13 cellular contexts compared by ENCODE assay signal in genomic region chr19:3668331-3669133, GRCh38. TPM values are rescaled to one million over a fixed set of nuclear protein-coding genes. Genes with fewer than 3 reads are reported as not detected.
A peak's percentile ranks its signal among the peaks of the same experiment; 100 is the strongest.
DNase-seq lines count a peak whose midpoint lies in the region; ATAC-seq, FAIRE-seq and TF ChIP-seq lines count a peak whose summit lies in the region.
"Had no signal": no experiment of that assay in that cellular context is flagged by ENCODE, and none has a peak within 500 bp of the region (broad histone marks: within the 10 kb centered on the region; RNA-seq: fewer than 3 reads in every experiment).

No MANE protein-coding gene starts in this region.

- no peak overlapping the region for H3K4me2 ChIP-seq in H1 (ENCODE audit: insufficient read depth in 1 of 2, low read depth in 2 of 2, low read length in 2 of 2)

- no peak for TF ChIP-seq CTCF in H1 (IDR thresholded peaks at IDR 0.05; ENCODE audit: control extremely low read depth in 1 of 3, insufficient read depth in 1 of 3, low read depth in 1 of 3, low read length in 3 of 3)
- no peak for TF ChIP-seq CTCF in thoracic aorta (IDR thresholded peaks at IDR 0.05)

- H3K4me1 ChIP-seq in H1 (replicated peaks in 1 of 4; ENCODE audit: control insufficient read depth in 3 of 4, insufficient read depth in 4 of 4, low read length in 3 of 4) (peaks cover 0 to 21% (median 10%) of the 10 kb centered on the region in 4 experiments; a peak in 5 of 7 replicates), muscle layer of colon (ENCODE audit: insufficient read depth, low read length) (peaks cover 58% of the 10 kb centered on the region), thoracic aorta (ENCODE audit: control insufficient read depth in 1 of 2, low read depth in 2 of 2) (peaks cover 32 to 63% of the 10 kb centered on the region in 2 donors)

- no peak overlapping the region for H3K56ac ChIP-seq in H1 (replicated peaks; ENCODE audit: insufficient read length, low read depth, low read length)

- peaks cover 0 to 7% (median 4%) of the 10 kb centered on the region in 4 experiments; a peak in 1 of 8 replicates for H3K36me3 ChIP-seq in H1 (ENCODE audit: control insufficient read depth in 2 of 4, insufficient read depth in 4 of 4, low read length in 3 of 4)
- peaks cover 34% of the 10 kb centered on the region for H3K36me3 ChIP-seq in muscle layer of colon (ENCODE audit: insufficient read depth, low read length)
- H3K36me3 ChIP-seq in thoracic aorta, result peaks cover 18% of the 10 kb centered on the region

- ATAC-seq in thoracic aorta (ENCODE audit: insufficient number of reproducible peaks, low FRiP score, low read depth) (no peak), HG03342 (IDR thresholded peaks at IDR 0.05; ENCODE audit: unreplicated experiment) (no peak)

- no peak for TF ChIP-seq POLR2A in H1 (IDR thresholded peaks at IDR 0.05; ENCODE audit: control extremely low read depth in 1 of 2, low read depth in 2 of 2, low read length in 2 of 2)

- H3K23me2 ChIP-seq in H1 (ENCODE audit: low read depth, low read length), result peaks cover 2% of the 10 kb centered on the region; the same call in 1 of the 2 replicates

- H3K9ac ChIP-seq in H1 (replicated peaks in 1 of 4; ENCODE audit: extremely low read depth in 1 of 4, low read depth in 3 of 4, low read length in 3 of 4), result no peak overlapping the region
- peak overlapping the region; percentile 84 for H3K9ac ChIP-seq in muscle layer of colon (ENCODE audit: low read length)

- no peak overlapping the region for H3K14ac ChIP-seq in H1 (ENCODE audit: insufficient read length)

- CTCF ChIA-PET in H1 (lab: Charles Lee; ENCODE audit: partially characterized antibody), result interaction anchor here (1.0 to 5.8 kb wide), 8 partner anchors 10 to 82 kb away, joined by 3 to 110 read pairs (median 8); partner anchors contain the start of genes PIP5K1C and TJP3

- H2BK5ac ChIP-seq in H1 (ENCODE audit: low read depth, low read length), result peak overlapping the region; percentile 60; the same call in 1 of the 2 replicates

- H3K23ac ChIP-seq in H1 (ENCODE audit: insufficient read length), result no peak overlapping the region

- no peak overlapping the region for H4K91ac ChIP-seq in H1 (replicated peaks; ENCODE audit: insufficient read length, low read length)

- H3K27ac ChIP-seq in H1 (ENCODE audit: low read depth, low read length) (no peak overlapping the region; the same call in 1 of the 2 replicates), muscle layer of colon (ENCODE audit: low read depth, low read length) (peak overlapping the region; percentile 100), thoracic aorta (peak overlapping the region; percentile 100)
- H3K27ac ChIP-seq: 22Rv1, VCaP had no signal

- TF ChIP-seq EP300 in H1 (IDR thresholded peaks at IDR 0.05; ENCODE audit: borderline replicate concordance in 1 of 2, low read depth in 2 of 2, low read length in 2 of 2), result no peak

- TF ChIP-seq RAD21 in H1 (IDR thresholded peaks at IDR 0.05 in 1 of 2, conservative IDR thresholded peaks at IDR 0.05 in 1 of 2; ENCODE audit: low read depth in 2 of 2, low read length in 2 of 2), result no peak

- H2BK120ac ChIP-seq in H1 (replicated peaks; ENCODE audit: low read depth, low read length), result no peak overlapping the region

- peaks cover 0 to 3% of the 10 kb centered on the region in 2 experiments; a peak in 1 of 4 replicates for H3K79me2 ChIP-seq in H1 (ENCODE audit: control insufficient read depth in 1 of 2, insufficient read depth in 2 of 2, low read length in 2 of 2)

- H4K5ac ChIP-seq in H1 (ENCODE audit: insufficient read length, low read depth, low read length), result no peak overlapping the region

- 87% methylated on average over 27 of the region's 34 CpGs; no CpG with 5 or more reads in 1 of the 2 experiments for WGBS in H1 (ENCODE audit: extremely low coverage in 1 of 2, insufficient coverage in 1 of 2, insufficient read length in 1 of 2, insufficient replicate concordance in 2 of 2, low coverage in 1 of 2, low lambda C conversion rate in 2 of 2, missing lambda C conversion rate in 1 of 2), 2 experiments

- no peak overlapping the region for H2AK5ac ChIP-seq in H1 (ENCODE audit: low read depth, low read length)

- no peak overlapping the region for H2BK15ac ChIP-seq in H1 (ENCODE audit: low read length)

- POLR2A ChIA-PET in H1 (lab: Charles Lee; ENCODE audit: partially characterized antibody), result interaction anchor here (0.7 kb wide), 1 partner anchor 29 kb away, joined by 3 read pairs; no protein-coding TSS in a partner anchor

- DNase-seq in NCI-H2227 (lab: John Stamatoyannopoulos, UW; ENCODE audit: unreplicated experiment), result peak; percentile 31
- no peak for DNase-seq in NCI-H2227 treated with DMSO at 0.1 percent for 48 hours (lab: John Stamatoyannopoulos, UW)
- DNase-seq in H1 (ENCODE audit: low read depth in 1 of 2, low spot score in 2 of 2), result no peak
- no peak for DNase-seq in thoracic aorta (ENCODE audit: low spot score)
- DNase-seq in middle frontal gyrus (ENCODE audit: extremely low spot score, low spot score), result no peak
- no peak for DNase-seq in A172 (ENCODE audit: low spot score)
- DNase-seq: activated T-cell treated with anti-CD3 and anti-CD28 coated beads, Interleukin-2, amount 50 U/mL, for 24 hours; NCI-H2107 had no signal

- no peak overlapping the region for H2AFZ ChIP-seq in H1 (ENCODE audit: low read length)

- no peak overlapping the region for H3K18ac ChIP-seq in H1 (ENCODE audit: extremely low read depth, low read length)

- H4K20me1 ChIP-seq in H1 (replicated peaks in 1 of 2; ENCODE audit: control insufficient read depth in 1 of 2, insufficient read depth in 2 of 2, low read length in 2 of 2), result peaks cover 8 to 38% of the 10 kb centered on the region in 2 experiments

- H3K4ac ChIP-seq in H1 (replicated peaks; ENCODE audit: insufficient read length, low read depth, low read length), result no peak overlapping the region

- no peaks in the 10 kb centered on the region for H3K27me3 ChIP-seq in H1 (replicated peaks in 1 of 4; ENCODE audit: control insufficient read depth in 3 of 4, extremely low read depth in 1 of 4, insufficient read depth in 3 of 4, low read length in 3 of 4)
- no peaks in the 10 kb centered on the region for H3K27me3 ChIP-seq in muscle layer of colon (ENCODE audit: control insufficient read depth in 1 of 2, insufficient read depth in 2 of 2, low read length in 2 of 2)
- no peaks in the 10 kb centered on the region for H3K27me3 ChIP-seq in thoracic aorta (replicated peaks; ENCODE audit: insufficient read depth)

- H2BK12ac ChIP-seq in H1 (ENCODE audit: low read depth, low read length), result no peak overlapping the region

- peak overlapping the region; percentile 31 for H4K8ac ChIP-seq in H1 (ENCODE audit: extremely low read depth, insufficient read depth, low read length)

- no peak overlapping the region for H3K4me3 ChIP-seq in H1 (ENCODE audit: extremely low read depth in 1 of 4, insufficient read depth in 2 of 4, low read depth in 3 of 4, low read length in 4 of 4)
- peak overlapping the region in 1 of 2 donors; percentile 41 for H3K4me3 ChIP-seq in muscle layer of colon (ENCODE audit: low read depth in 1 of 2, low read length in 2 of 2)
- H3K4me3 ChIP-seq in thoracic aorta, result peak overlapping the region; percentile 68

- no peak for FAIRE-seq in H1 (lab: Jason Lieb, UNC)

- H3K79me1 ChIP-seq in H1 (ENCODE audit: low read depth, low read length), result peaks cover 9% of the 10 kb centered on the region; the same call in 1 of the 2 replicates

- H2BK20ac ChIP-seq in H1 (ENCODE audit: low read length), result no peak overlapping the region

- no peaks in the 10 kb centered on the region for H3K9me3 ChIP-seq in H1 (ENCODE audit: insufficient read depth in 2 of 2, low read depth in 1 of 2, low read length in 1 of 2)
- no peaks in the 10 kb centered on the region for H3K9me3 ChIP-seq in muscle layer of colon (ENCODE audit: low read length)
- no peaks in the 10 kb centered on the region for H3K9me3 ChIP-seq in thoracic aorta

TF ChIP-seq in H1, 55 proteins besides CTCF, POLR2A, EP300 and RAD21 (continues in another document):
- TF ChIP-seq CREB1 (IDR thresholded peaks at IDR 0.05), result no peak
- TF ChIP-seq RBBP5 (IDR thresholded peaks at IDR 0.05; ENCODE audit: borderline replicate concordance, low read depth, low read length), result no peak

RNA-seq across cellular contexts. Expression of gene PIP5K1C, which starts 31.7 kb away (rescaled TPM):
- total RNA-seq in H1 (2021; fragmentation: NEBNext Ultra II Directional; extraction: Animal tissue kit (Norgen Biotek cat#: 25700)), result 31.3 and 32.9 TPM in 2 replicates
- 10.6 and 20.4 TPM in 2 replicates for polyA plus RNA-seq in H1 (2011; rRNA removed)
- polyA plus RNA-seq in H1 (2011; cell fraction: cytosol; rRNA removed), result 7.1 TPM
- 30.2 TPM for polyA plus RNA-seq in H1 (2011; cell fraction: nucleus; rRNA removed)
- polyA plus RNA-seq in H1 (2012, experiment 1 of 2), result 18.6 to 28.3 TPM (median 25.8 TPM) in 4 replicates
- 19.0 TPM for polyA plus RNA-seq in H1 (2012, experiment 2 of 2)
- polyA plus RNA-seq in H1 (2013, experiment 1 of 2), result 19.7 TPM
- 18.8 TPM for polyA plus RNA-seq in H1 (2013, experiment 2 of 2)
- polyA minus RNA-seq in H1 (2011; rRNA and poly(A)+ RNA removed), result 21.0 and 23.7 TPM in 2 replicates
- polyA minus RNA-seq in H1 (2011; cell fraction: cytosol; rRNA and poly(A)+ RNA removed), result 19.8 TPM
- polyA minus RNA-seq in H1 (2011; cell fraction: nucleus; rRNA and poly(A)+ RNA removed), result 19.9 TPM
- total RNA-seq in thoracic aorta, result 10 to 100 TPM; 82.6 to 84.5 TPM
- 18.8 and 21.4 TPM in 2 replicates for total RNA-seq in A172 (2014; rRNA removed; shearing (Covaris generic))

RNA-seq across cellular contexts. Expression of gene TJP3, which starts 39.7 kb away (rescaled TPM):
- 24.6 and 26.1 TPM in 2 replicates for total RNA-seq in H1 (2021; fragmentation: NEBNext Ultra II Directional; extraction: Animal tissue kit (Norgen Biotek cat#: 25700))
- 17.1 and 30.2 TPM in 2 replicates for polyA plus RNA-seq in H1 (2011; rRNA removed)
- 22.0 TPM for polyA plus RNA-seq in H1 (2011; cell fraction: cytosol; rRNA removed)
- 41.8 TPM for polyA plus RNA-seq in H1 (2011; cell fraction: nucleus; rRNA removed)
- polyA plus RNA-seq in H1 (2012, experiment 1 of 2), result 29.8 to 44.6 TPM (median 40.4 TPM) in 4 replicates
- 36.2 TPM for polyA plus RNA-seq in H1 (2012, experiment 2 of 2)
- polyA plus RNA-seq in H1 (2013, experiment 1 of 2), result 37.5 TPM
- polyA plus RNA-seq in H1 (2013, experiment 2 of 2), result 30.4 TPM
- 9.9 and 14.4 TPM in 2 replicates for polyA minus RNA-seq in H1 (2011; rRNA and poly(A)+ RNA removed)
- polyA minus RNA-seq in H1 (2011; cell fraction: cytosol; rRNA and poly(A)+ RNA removed), result 18.3 TPM
- polyA minus RNA-seq in H1 (2011; cell fraction: nucleus; rRNA and poly(A)+ RNA removed), result 12.6 TPM
- total RNA-seq in thoracic aorta, result 1 to 10 TPM in 1 of 2 donors, under 1 TPM in 1; 0.41 to 2.1 TPM
- total RNA-seq in A172 (2014; rRNA removed; shearing (Covaris generic)), result 0.93 and 0.98 TPM in 2 replicates
- total RNA-seq: glomerular endothelial cell had no signal

RNA-seq across cellular contexts. Expression of gene CACTIN, which starts 41.9 kb away (rescaled TPM):
- 29.9 and 36.2 TPM in 2 replicates for total RNA-seq in H1 (2021; fragmentation: NEBNext Ultra II Directional; extraction: Animal tissue kit (Norgen Biotek cat#: 25700))
- polyA plus RNA-seq in H1 (2011; rRNA removed), result 25.8 and 44.1 TPM in 2 replicates
- 33.5 TPM for polyA plus RNA-seq in H1 (2011; cell fraction: cytosol; rRNA removed)
- polyA plus RNA-seq in H1 (2011; cell fraction: nucleus; rRNA removed), result 65.4 TPM
- polyA plus RNA-seq in H1 (2012, experiment 1 of 2), result 15.6 to 34.3 TPM (median 26.9 TPM) in 4 replicates
- polyA plus RNA-seq in H1 (2012, experiment 2 of 2), result 19.2 TPM
- 28.0 TPM for polyA plus RNA-seq in H1 (2013, experiment 1 of 2)
- 26.4 TPM for polyA plus RNA-seq in H1 (2013, experiment 2 of 2)
- 7.5 and 9.4 TPM in 2 replicates for polyA minus RNA-seq in H1 (2011; rRNA and poly(A)+ RNA removed)
- polyA minus RNA-seq in H1 (2011; cell fraction: cytosol; rRNA and poly(A)+ RNA removed), result 17.5 TPM
- polyA minus RNA-seq in H1 (2011; cell fraction: nucleus; rRNA and poly(A)+ RNA removed), result 16.0 TPM
- total RNA-seq in thoracic aorta, result 10 to 100 TPM; 33.4 to 38.0 TPM
- 23.0 and 34.6 TPM in 2 replicates for total RNA-seq in A172 (2014; rRNA removed; shearing (Covaris generic))
